ENCODE assay signal across 21 cellular contexts in the genomic region with DNA sequence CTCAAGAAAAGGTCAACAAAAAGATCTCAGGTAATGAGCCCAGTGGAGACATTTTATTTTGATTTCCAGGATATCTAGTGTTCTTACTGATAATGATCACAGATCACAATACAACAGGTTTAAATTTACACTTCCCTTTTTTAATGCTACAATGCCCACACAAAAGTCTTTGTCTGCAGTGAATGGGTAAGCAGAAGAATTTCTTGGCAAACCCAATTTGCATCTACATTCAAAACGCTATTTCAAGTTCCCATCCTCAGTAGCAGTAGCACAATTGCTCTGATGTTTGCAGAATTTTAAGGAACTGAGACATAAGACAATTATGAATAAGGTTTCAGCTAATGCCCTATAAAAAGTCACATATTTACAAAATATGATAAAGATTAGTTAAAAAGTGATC.
DNase-seq lines count a peak whose midpoint lies in the region; ATAC-seq, FAIRE-seq and TF ChIP-seq lines count a peak whose summit lies in the region.
"Had no signal": no experiment of that assay in that cellular context is flagged by ENCODE, and none has a peak within 500 bp of the region (broad histone marks: within the 10 kb centered on the region; RNA-seq: fewer than 3 reads in every experiment).

No MANE protein-coding gene starts in this region.

- in situ Hi-C loops in GM12878 (cut with MboI): no loop called here

- intact Hi-C loops in GM12878 (cut with micrococcal nuclease; ENCODE audit: unreplicated experiment): no loop called here

- ATAC-seq in GM19468 (IDR thresholded peaks at IDR 0.05; ENCODE audit: extremely low read depth, unreplicated experiment): peak; percentile 34
- ATAC-seq in HG02623 (IDR thresholded peaks at IDR 0.05; ENCODE audit: unreplicated experiment): peak; percentile 53
- peak; percentile 92 for ATAC-seq in GM12878
- no peak for ATAC-seq in GM19328 (IDR thresholded peaks at IDR 0.05; ENCODE audit: unreplicated experiment)
- ATAC-seq in activated T-cell treated with anti-CD3 and anti-CD28 coated beads, Interleukin-2, amount 50 U/mL, for 4 hours: no peak
- ATAC-seq: Panc1, SK-N-SH treated with all-trans-retinoic acid at 6 μM for 48 hours had no signal

- no peak for TF ChIP-seq CTCF in GM12878 (IDR thresholded peaks at IDR 0.05 in 2 of 3, conservative IDR thresholded peaks at IDR 0.05 in 1 of 3; ENCODE audit: control insufficient read depth in 2 of 3, extremely low read depth in 1 of 3, insufficient read depth in 1 of 3, low read depth in 3 of 3, low read length in 3 of 3)

- TF ChIP-seq EP300 in GM12878 (IDR thresholded peaks at IDR 0.05; ENCODE audit: borderline replicate concordance in 1 of 2, control insufficient read depth in 1 of 2, low read depth in 2 of 2, low read length in 2 of 2): peak; percentile 33 to 85; a peak in 2 of 4 replicates

- no peak overlapping the region for H3K4me2 ChIP-seq in GM12878 (ENCODE audit: control insufficient read depth, insufficient read depth)

- H3K36me3 ChIP-seq in GM12878 (ENCODE audit: control insufficient read depth in 2 of 2, insufficient read depth in 2 of 2, low read length in 1 of 2): no peaks in the 10 kb centered on the region
- H3K36me3 ChIP-seq: BLaER1 treated with 17β-estradiol and CSF1 and Interleukin-3, amounts not matched to agents 10 nM and 100 nM had no signal

- H3K4me1 Mint-ChIP-seq in activated T-cell treated with anti-CD3 and anti-CD28 coated beads, Interleukin-2, amount 50 U/mL, for 4 hours (ENCODE audit: low read depth): no peaks in the 10 kb centered on the region
- H3K4me1 Mint-ChIP-seq: CD8-positive, alpha-beta memory T cell had no signal

- H3K79me2 ChIP-seq in GM12878 (ENCODE audit: control insufficient read depth, insufficient read depth, low read length): no peaks in the 10 kb centered on the region

- RAD21 ChIA-PET in GM12878 (lab: Charles Lee; ENCODE audit: unreplicated experiment): no interaction called here

- DNase-seq in GM12891 (ENCODE audit: insufficient read length, low spot score) (no peak), GM12878 (ENCODE audit: low read depth, low spot score) (peak; percentile 57), T1000 (lab: John Stamatoyannopoulos, UW) (no peak), amniotic stem cell (lab: John Stamatoyannopoulos, UW) (no peak)
- DNase-seq in activated T-cell treated with anti-CD3 and anti-CD28 coated beads, Interleukin-2, amount 50 U/mL, for 4 hours: no peak
- DNase-seq: 8988T; Calu3; CD8-positive, alpha-beta memory T cell; DMS153; H7; HFFc6; Kasumi-1; NCI-H187 treated with DMSO at 0.1 percent for 48 hours; NCI-H748 treated with DMSO at 0.1 percent for 48 hours; NK-92 treated with Interleukin-12 subunit alpha and Interleukin-12 subunit beta, amount 100 ng/mL, for 24 hours had no signal

- H3K4me1 ChIP-seq in GM12878 (ENCODE audit: control insufficient read depth, insufficient read depth, low read length): peaks cover 3% of the 10 kb centered on the region; the same call in 1 of the 2 replicates

- no peak for FAIRE-seq in GM12891 (lab: Jason Lieb, UNC)
- FAIRE-seq in GM12878 (lab: Jason Lieb, UNC): peak; percentile 59

- CTCF ChIA-PET in GM12878 (lab: Yijun Ruan, JAX): interaction anchor here (0.5 to 1.1 kb wide), 3 partner anchors 14 to 91 kb away, joined by 3 read pairs; no protein-coding TSS in a partner anchor

- POLR2A ChIA-PET in GM12878 (lab: Charles Lee): interaction anchor here (0.7 kb wide), 1 partner anchor 17 kb away, joined by 3 read pairs; no protein-coding TSS in a partner anchor

- TF ChIP-seq RAD21 in GM12878 (IDR thresholded peaks at IDR 0.05; ENCODE audit: insufficient read depth, low read depth, low read length): no peak

- 0% methylated on average over 1 of the region's 1 CpG for WGBS in GM12878 (ENCODE audit: insufficient coverage, insufficient replicate concordance, low lambda C conversion rate, missing lambda C conversion rate)

- H3K27me3 ChIP-seq in GM12878 (replicated peaks in 1 of 2; ENCODE audit: control insufficient read depth in 2 of 2, insufficient read depth in 2 of 2, low read length in 1 of 2): no peaks in the 10 kb centered on the region
- H3K27me3 ChIP-seq: BLaER1 treated with 17β-estradiol and CSF1 and Interleukin-3, amounts not matched to agents 10 nM and 100 nM had no signal

- H3K9ac ChIP-seq in GM12878 (ENCODE audit: control insufficient read depth, insufficient read depth, low read length): no peak overlapping the region
- H3K9ac ChIP-seq: BLaER1 treated with 17β-estradiol and CSF1 and Interleukin-3, amounts not matched to agents 10 nM and 100 nM had no signal

- H3K4me3 ChIP-seq in GM12878: no peak overlapping the region
- H3K4me3 ChIP-seq: BLaER1 treated with 17β-estradiol and CSF1 and Interleukin-3, amounts not matched to agents 10 nM and 100 nM had no signal

- no peaks in the 10 kb centered on the region for H3K9me3 ChIP-seq in GM12878 (replicated peaks; ENCODE audit: control insufficient read depth, insufficient read depth, low read length)
- H3K9me3 ChIP-seq: BLaER1 treated with 17β-estradiol and CSF1 and Interleukin-3, amounts not matched to agents 10 nM and 100 nM had no signal

- H3K36me3 Mint-ChIP-seq in activated T-cell treated with anti-CD3 and anti-CD28 coated beads, Interleukin-2, amount 50 U/mL, for 4 hours (ENCODE audit: insufficient read depth): no peaks in the 10 kb centered on the region
- H3K36me3 Mint-ChIP-seq: CD8-positive, alpha-beta memory T cell had no signal

- H2AFZ ChIP-seq in GM12878 (ENCODE audit: control insufficient read depth, low read depth, low read length): no peak overlapping the region

- SMC1A ChIA-PET in GM12878 (lab: Charles Lee; ENCODE audit: uncharacterized antibody, unreplicated experiment): interaction anchor here (0.7 to 3.1 kb wide), 6 partner anchors 11 to 71 kb away, joined by 3 to 19 read pairs (median 4); no protein-coding TSS in a partner anchor

- no peak overlapping the region for H3K4me3 Mint-ChIP-seq in activated T-cell treated with anti-CD3 and anti-CD28 coated beads, Interleukin-2, amount 50 U/mL, for 4 hours
- H3K4me3 Mint-ChIP-seq: CD8-positive, alpha-beta memory T cell; HFFc6 had no signal

- no peaks in the 10 kb centered on the region for H3K27me3 Mint-ChIP-seq in activated T-cell treated with anti-CD3 and anti-CD28 coated beads, Interleukin-2, amount 50 U/mL, for 4 hours (ENCODE audit: low read depth)
- H3K27me3 Mint-ChIP-seq: CD8-positive, alpha-beta memory T cell had no signal

- peaks cover 5% of the 10 kb centered on the region for H3K9me3 Mint-ChIP-seq in activated T-cell treated with anti-CD3 and anti-CD28 coated beads, Interleukin-2, amount 50 U/mL, for 4 hours

- H3K27ac ChIP-seq in GM12878 (ENCODE audit: control insufficient read depth, insufficient read depth): no peak overlapping the region
- H3K27ac ChIP-seq: BLaER1 treated with 17β-estradiol and CSF1 and Interleukin-3, amounts not matched to agents 10 nM and 100 nM had no signal

- no peak for TF ChIP-seq POLR2A in GM12891 (IDR thresholded peaks at IDR 0.05; ENCODE audit: low read depth, low read length)
- TF ChIP-seq POLR2A in GM12878 (IDR thresholded peaks at IDR 0.05; ENCODE audit: low read depth, low read length): no peak

- no peaks in the 10 kb centered on the region for H4K20me1 ChIP-seq in GM12878 (ENCODE audit: control insufficient read depth, insufficient read depth)
- H4K20me1 ChIP-seq: BLaER1 treated with 17β-estradiol and CSF1 and Interleukin-3, amounts not matched to agents 10 nM and 100 nM had no signal

- BruUV-seq in GM12878 (replicated peaks; lab: Mats Ljungman, UMichigan): no TSS peak

TF ChIP-seq in GM12891, 5 proteins besides CTCF, POLR2A, EP300 and RAD21:
- no peak for TF ChIP-seq POLR2AphosphoS5 (IDR thresholded peaks at IDR 0.05; ENCODE audit: low read depth, low read length)
- no peak for TF ChIP-seq TAF1 (IDR thresholded peaks at IDR 0.05; ENCODE audit: low read depth, low read length)
- TF ChIP-seq SPI1 (IDR thresholded peaks at IDR 0.05; ENCODE audit: low read depth, low read length): peak; percentile 77
- TF ChIP-seq PAX5 (IDR thresholded peaks at IDR 0.05; ENCODE audit: insufficient read depth, low read length, severe bottlenecking): no peak
- TF ChIP-seq POU2F2 (IDR thresholded peaks at IDR 0.05; ENCODE audit: low read depth, low read length): no peak

TF ChIP-seq in GM12878, 131 proteins besides CTCF, POLR2A, EP300 and RAD21 (continues in another document):
- TF ChIP-seq SMARCA5 (IDR thresholded peaks at IDR 0.05): no peak
- no peak for TF ChIP-seq FOXK2 (IDR thresholded peaks at IDR 0.05)
- no peak for TF ChIP-seq RUNX3 (IDR thresholded peaks at IDR 0.05; ENCODE audit: low read length)
- TF ChIP-seq MEF2B (IDR thresholded peaks at IDR 0.05; ENCODE audit: partially characterized antibody, poor library complexity, severe bottlenecking): peak; percentile 78
- TF ChIP-seq SIX5 (IDR thresholded peaks at IDR 0.05; ENCODE audit: low read depth, low read length, severe bottlenecking): no peak
- TF ChIP-seq BMI1 (IDR thresholded peaks at IDR 0.05; ENCODE audit: borderline replicate concordance): peak; percentile 71
- no peak for TF ChIP-seq RBBP5 (conservative IDR thresholded peaks at IDR 0.05)
- peak; percentile 95 for TF ChIP-seq ZNF217 (IDR thresholded peaks at IDR 0.05)
- TF ChIP-seq MEF2A (IDR thresholded peaks at IDR 0.05; ENCODE audit: insufficient read depth, low read depth, low read length): no peak
- TF ChIP-seq, protein P1, sequence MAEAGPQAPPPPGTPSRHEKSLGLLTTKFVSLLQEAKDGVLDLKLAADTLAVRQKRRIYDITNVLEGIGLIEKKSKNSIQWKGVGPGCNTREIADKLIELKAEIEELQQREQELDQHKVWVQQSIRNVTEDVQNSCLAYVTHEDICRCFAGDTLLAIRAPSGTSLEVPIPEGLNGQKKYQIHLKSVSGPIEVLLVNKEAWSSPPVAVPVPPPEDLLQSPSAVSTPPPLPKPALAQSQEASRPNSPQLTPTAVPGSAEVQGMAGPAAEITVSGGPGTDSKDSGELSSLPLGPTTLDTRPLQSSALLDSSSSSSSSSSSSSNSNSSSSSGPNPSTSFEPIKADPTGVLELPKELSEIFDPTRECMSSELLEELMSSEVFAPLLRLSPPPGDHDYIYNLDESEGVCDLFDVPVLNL (IDR thresholded peaks at IDR 0.05; ENCODE audit: low read depth, low read length): no peak
- peak; percentile 90 for TF ChIP-seq MTA2 (IDR thresholded peaks at IDR 0.05; ENCODE audit: low read depth)
- TF ChIP-seq EED (IDR thresholded peaks at IDR 0.05; ENCODE audit: low read depth): no peak
- TF ChIP-seq TBL1XR1 (IDR thresholded peaks at IDR 0.05; ENCODE audit: low read depth, low read length): no peak
- no peak for TF ChIP-seq SMAD1 (IDR thresholded peaks at IDR 0.05; ENCODE audit: low read depth, partially characterized antibody)
- TF ChIP-seq SIN3A (IDR thresholded peaks at IDR 0.05; ENCODE audit: low read depth, low read length): no peak
- no peak for TF ChIP-seq TCF12 (IDR thresholded peaks at IDR 0.05; ENCODE audit: low read depth, low read length)
- TF ChIP-seq YY1 (IDR thresholded peaks at IDR 0.05; ENCODE audit: low read depth, low read length): no peak
- TF ChIP-seq BRCA1 (IDR thresholded peaks at IDR 0.05; ENCODE audit: low read depth, low read length): no peak

Comparison
In these comparisons a context has a peak if more than half of its experiments do, and no peak if none do; other contexts are left out.
1. ATAC-seq: peak in GM19468 (single experiment), HG02623 (single experiment) and GM12878 (single experiment); none in GM19328 (single experiment) and activated T-cell treated with anti-CD3 and anti-CD28 coated beads, Interleukin-2, amount 50 U/mL, for 4 hours (0 of 2).